8 cellular contexts compared by ENCODE assay signal in the genomic region with DNA sequence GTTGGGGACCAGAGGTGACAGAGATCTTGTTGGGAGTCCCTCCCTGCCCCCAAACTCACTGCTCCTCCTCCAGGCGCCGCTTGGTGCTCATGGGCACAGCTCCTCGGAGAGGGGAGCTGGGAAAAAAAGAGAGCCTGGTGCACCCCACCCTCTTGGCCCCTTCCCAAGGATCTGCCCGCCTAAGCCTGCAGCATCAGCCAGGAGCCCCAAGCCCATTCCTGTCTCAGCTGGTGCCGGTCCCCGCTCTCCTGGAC. TPM values are rescaled to one million over a fixed set of nuclear protein-coding genes. Genes with fewer than 3 reads are reported as not detected.
DNase-seq lines count a peak whose midpoint lies in the region; ATAC-seq and TF ChIP-seq lines count a peak whose summit lies in the region.

No MANE protein-coding gene starts in this region.

- peak overlapping the region; percentile 60 to 81 for H3K4me3 ChIP-seq in gastroesophageal sphincter

- TF ChIP-seq EP300 in gastroesophageal sphincter (IDR thresholded peaks at IDR 0.05) = no peak

- in situ Hi-C loops in Caki2 (cut with HindIII; ENCODE audit: low pct_unique_long_range_greater_than_20kb, low sequenced_read_pairs) = no loop called here

- H3K9me3 Mint-ChIP-seq in IgD-negative memory B cell = no peaks in the 10 kb centered on the region
- no peaks in the 10 kb centered on the region for H3K9me3 Mint-ChIP-seq in activated T-helper 17 cell treated with anti-CD3 and anti-CD28 coated beads, Interleukin-2, amount 50 U/mL, for 72 hours
- H3K9me3 Mint-ChIP-seq in progenitor cell of endocrine pancreas (ENCODE audit: low read depth) = no peaks in the 10 kb centered on the region

- TF ChIP-seq CTCF in gastroesophageal sphincter (IDR thresholded peaks at IDR 0.05) (peak in 1 of 4 experiments; percentile 12), progenitor cell of endocrine pancreas (IDR thresholded peaks at IDR 0.05; ENCODE audit: unreplicated experiment) (no peak)

- H3K36me3 Mint-ChIP-seq in IgD-negative memory B cell (peaks cover 7% of the 10 kb centered on the region), progenitor cell of endocrine pancreas (ENCODE audit: insufficient read depth) (peaks cover 5% of the 10 kb centered on the region)
- H3K36me3 Mint-ChIP-seq in activated T-helper 17 cell treated with anti-CD3 and anti-CD28 coated beads, Interleukin-2, amount 50 U/mL, for 72 hours (ENCODE audit: low read depth) = peaks cover 66% of the 10 kb centered on the region

- TF ChIP-seq POLR2A in gastroesophageal sphincter (IDR thresholded peaks at IDR 0.05) = no peak

- peaks cover 0 to 22% of the 10 kb centered on the region in 2 donors for H3K36me3 ChIP-seq in gastroesophageal sphincter

- no peak for ATAC-seq in activated T-helper 17 cell treated with anti-CD3 and anti-CD28 coated beads, Interleukin-2, amount 50 U/mL, for 72 hours (replicated peaks)
- ATAC-seq in gastroesophageal sphincter (no peak), GM19351 (IDR thresholded peaks at IDR 0.05; ENCODE audit: unreplicated experiment) (no peak), HG03175 (IDR thresholded peaks at IDR 0.05; ENCODE audit: unreplicated experiment) (no peak)

- H3K4me3 Mint-ChIP-seq in IgD-negative memory B cell = peak overlapping the region; percentile 85 to 99 (median 94)
- peak overlapping the region; percentile 82 for H3K4me3 Mint-ChIP-seq in activated T-helper 17 cell treated with anti-CD3 and anti-CD28 coated beads, Interleukin-2, amount 50 U/mL, for 72 hours
- H3K4me3 Mint-ChIP-seq in progenitor cell of endocrine pancreas (ENCODE audit: low read depth) = peak overlapping the region; percentile 91

- peaks cover 0 to 67% (median 29%) of the 10 kb centered on the region in 3 donors for H3K4me1 ChIP-seq in gastroesophageal sphincter

- DNase-seq in Caki2 (ENCODE audit: low read depth) (peak; percentile 94), progenitor cell of endocrine pancreas (ENCODE audit: low spot score, unreplicated experiment) (no peak), COLO829 (ENCODE audit: low spot score) (no peak)

- H3K4me1 Mint-ChIP-seq in IgD-negative memory B cell = peaks cover 24 to 26% (median 24%) of the 10 kb centered on the region in 3 donors
- H3K4me1 Mint-ChIP-seq in activated T-helper 17 cell treated with anti-CD3 and anti-CD28 coated beads, Interleukin-2, amount 50 U/mL, for 72 hours = peaks cover 23% of the 10 kb centered on the region
- peaks cover 27% of the 10 kb centered on the region for H3K4me1 Mint-ChIP-seq in progenitor cell of endocrine pancreas (ENCODE audit: low read depth)

- H3K27me3 ChIP-seq in gastroesophageal sphincter = peaks cover 12% of the 10 kb centered on the region

- H3K9me3 ChIP-seq in gastroesophageal sphincter = no peaks in the 10 kb centered on the region

- H3K27ac Mint-ChIP-seq in IgD-negative memory B cell (peak overlapping the region; percentile 88 to 97 (median 96)), progenitor cell of endocrine pancreas (peak overlapping the region; percentile 99)
- peak overlapping the region; percentile 90 for H3K27ac Mint-ChIP-seq in activated T-helper 17 cell treated with anti-CD3 and anti-CD28 coated beads, Interleukin-2, amount 50 U/mL, for 72 hours

- peak overlapping the region; percentile 93 to 97 (median 96) for H3K27ac ChIP-seq in gastroesophageal sphincter

- no CpG with 5 or more reads among the region's 6 CpGs for WGBS in gastroesophageal sphincter (ENCODE audit: low coverage in 1 of 2), 2 donors

- H3K27me3 Mint-ChIP-seq in IgD-negative memory B cell = no peaks in the 10 kb centered on the region
- no peaks in the 10 kb centered on the region for H3K27me3 Mint-ChIP-seq in activated T-helper 17 cell treated with anti-CD3 and anti-CD28 coated beads, Interleukin-2, amount 50 U/mL, for 72 hours
- no peaks in the 10 kb centered on the region for H3K27me3 Mint-ChIP-seq in progenitor cell of endocrine pancreas

RNA-seq across cellular contexts. Expression of gene HCFC1R1, which starts 0.4 kb away (rescaled TPM):
- 461 and 685 TPM in 2 replicates for total RNA-seq in Caki2 (2014; rRNA removed; shearing (Covaris generic); ENCODE audit: low replicate concordance)
- 26.2 TPM for polyA plus RNA-seq in IgD-negative memory B cell
- total RNA-seq in activated T-helper 17 cell treated with anti-CD3 and anti-CD28 coated beads, Interleukin-2, amount 50 U/mL, for 72 hours = 10 to 100 TPM; 28.2 to 46.0 TPM
- total RNA-seq in gastroesophageal sphincter = 10 to 100 TPM; 20.1 to 94.9 (median 40.5) TPM
- 22.4 and 25.3 TPM in 2 replicates for total RNA-seq in progenitor cell of endocrine pancreas

RNA-seq across cellular contexts. Expression of gene THOC6, which starts 0.5 kb away (rescaled TPM):
- 247 and 252 TPM in 2 replicates for total RNA-seq in Caki2 (2014; rRNA removed; shearing (Covaris generic); ENCODE audit: low replicate concordance)
- 48.2 TPM for polyA plus RNA-seq in IgD-negative memory B cell
- 10 to 100 TPM; 49.8 to 68.1 TPM for total RNA-seq in activated T-helper 17 cell treated with anti-CD3 and anti-CD28 coated beads, Interleukin-2, amount 50 U/mL, for 72 hours
- total RNA-seq in gastroesophageal sphincter (10 to 100 TPM; 17.6 to 28.2 (median 25.0) TPM), progenitor cell of endocrine pancreas (44.1 and 47.4 TPM in 2 replicates)

RNA-seq across cellular contexts. Expression of gene TNFRSF12A, which starts 3.2 kb away (rescaled TPM):
- 975 and 1,222 TPM in 2 replicates for total RNA-seq in Caki2 (2014; rRNA removed; shearing (Covaris generic); ENCODE audit: low replicate concordance)
- 0.31 TPM for polyA plus RNA-seq in IgD-negative memory B cell
- total RNA-seq in activated T-helper 17 cell treated with anti-CD3 and anti-CD28 coated beads, Interleukin-2, amount 50 U/mL, for 72 hours = 10 to 100 TPM in 1 of 2 donors, 1 to 10 TPM in 1; 9.7 to 11.9 TPM
- total RNA-seq in gastroesophageal sphincter (100 to 1,000 TPM in 2 of 4 donors, 10 to 100 TPM in 2; 26.0 to 135 (median 72.2) TPM), progenitor cell of endocrine pancreas (44.3 and 57.4 TPM in 2 replicates)

RNA-seq across cellular contexts. Expression of gene CLDN6, which starts 5.4 kb away (rescaled TPM):
- not detected in 2 replicates for total RNA-seq in Caki2 (2014; rRNA removed; shearing (Covaris generic); ENCODE audit: low replicate concordance)
- not detected for polyA plus RNA-seq in IgD-negative memory B cell
- total RNA-seq in activated T-helper 17 cell treated with anti-CD3 and anti-CD28 coated beads, Interleukin-2, amount 50 U/mL, for 72 hours = not detected
- not detected for total RNA-seq in gastroesophageal sphincter
- total RNA-seq in progenitor cell of endocrine pancreas = 563 and 578 TPM in 2 replicates

RNA-seq across cellular contexts. Expression of gene CLDN9, which starts 10.6 kb away (rescaled TPM):
- total RNA-seq in Caki2 (2014; rRNA removed; shearing (Covaris generic); ENCODE audit: low replicate concordance) = 0.07 TPM in 1 of 2 replicates, not detected in the other
- polyA plus RNA-seq in IgD-negative memory B cell = not detected
- under 1 TPM in 1 of 2 donors, not detected in 1; 0.15 TPM for total RNA-seq in activated T-helper 17 cell treated with anti-CD3 and anti-CD28 coated beads, Interleukin-2, amount 50 U/mL, for 72 hours
- under 1 TPM in 2 of 4 donors, not detected in 2; 0.32 to 0.39 TPM for total RNA-seq in gastroesophageal sphincter
- total RNA-seq in progenitor cell of endocrine pancreas = 2.2 and 2.9 TPM in 2 replicates
